1 cellular context compared by ENCODE assay signal in genomic region chr1:98688110-98688739, GRCh38.
A peak's percentile ranks its signal among the peaks of the same experiment; 100 is the strongest.
TF ChIP-seq lines count a peak whose summit lies in the region.

No MANE protein-coding gene starts in this region.

TF ChIP-seq in GM12878, 131 proteins besides CTCF, POLR2A, EP300 and RAD21 (continued from another document):
- TF ChIP-seq DPF2 (IDR thresholded peaks at IDR 0.05) = peak; percentile 63; the same call in 1 of the 2 replicates
- TF ChIP-seq SPI1 (IDR thresholded peaks at IDR 0.05; ENCODE audit: borderline replicate concordance, insufficient read depth, low read depth, low read length) = peak; percentile 87
- TF ChIP-seq IKZF2 (IDR thresholded peaks at IDR 0.05) = peak; percentile 53 to 68; a peak in 3 of 4 replicates
- no peak for TF ChIP-seq RCOR1 (conservative IDR thresholded peaks at IDR 0.05; ENCODE audit: low read depth, low read length)
- TF ChIP-seq BMI1 (IDR thresholded peaks at IDR 0.05; ENCODE audit: borderline replicate concordance) = peak; percentile 71
- peak; percentile 69 for TF ChIP-seq ATF7 (IDR thresholded peaks at IDR 0.05; ENCODE audit: low read depth)
- peak; percentile 63 for TF ChIP-seq IKZF1 (conservative IDR thresholded peaks at IDR 0.05)
- peak; percentile 99 for TF ChIP-seq RELB (IDR thresholded peaks at IDR 0.05; ENCODE audit: low read depth)
- no peak for TF ChIP-seq SMARCA5 (IDR thresholded peaks at IDR 0.05)
- no peak for TF ChIP-seq MYB (IDR thresholded peaks at IDR 0.05; ENCODE audit: borderline replicate concordance, low read depth, low read length)
- TF ChIP-seq MEF2B (IDR thresholded peaks at IDR 0.05; ENCODE audit: partially characterized antibody, poor library complexity, severe bottlenecking) = peak; percentile 82
- peak; percentile 87 for TF ChIP-seq ZNF24 (IDR thresholded peaks at IDR 0.05)
- TF ChIP-seq, protein P1, sequence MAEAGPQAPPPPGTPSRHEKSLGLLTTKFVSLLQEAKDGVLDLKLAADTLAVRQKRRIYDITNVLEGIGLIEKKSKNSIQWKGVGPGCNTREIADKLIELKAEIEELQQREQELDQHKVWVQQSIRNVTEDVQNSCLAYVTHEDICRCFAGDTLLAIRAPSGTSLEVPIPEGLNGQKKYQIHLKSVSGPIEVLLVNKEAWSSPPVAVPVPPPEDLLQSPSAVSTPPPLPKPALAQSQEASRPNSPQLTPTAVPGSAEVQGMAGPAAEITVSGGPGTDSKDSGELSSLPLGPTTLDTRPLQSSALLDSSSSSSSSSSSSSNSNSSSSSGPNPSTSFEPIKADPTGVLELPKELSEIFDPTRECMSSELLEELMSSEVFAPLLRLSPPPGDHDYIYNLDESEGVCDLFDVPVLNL (IDR thresholded peaks at IDR 0.05; ENCODE audit: low read depth, low read length) = no peak
- no peak for TF ChIP-seq CBX5 (IDR thresholded peaks at IDR 0.05; ENCODE audit: low read depth)
- TF ChIP-seq, protein P2, sequence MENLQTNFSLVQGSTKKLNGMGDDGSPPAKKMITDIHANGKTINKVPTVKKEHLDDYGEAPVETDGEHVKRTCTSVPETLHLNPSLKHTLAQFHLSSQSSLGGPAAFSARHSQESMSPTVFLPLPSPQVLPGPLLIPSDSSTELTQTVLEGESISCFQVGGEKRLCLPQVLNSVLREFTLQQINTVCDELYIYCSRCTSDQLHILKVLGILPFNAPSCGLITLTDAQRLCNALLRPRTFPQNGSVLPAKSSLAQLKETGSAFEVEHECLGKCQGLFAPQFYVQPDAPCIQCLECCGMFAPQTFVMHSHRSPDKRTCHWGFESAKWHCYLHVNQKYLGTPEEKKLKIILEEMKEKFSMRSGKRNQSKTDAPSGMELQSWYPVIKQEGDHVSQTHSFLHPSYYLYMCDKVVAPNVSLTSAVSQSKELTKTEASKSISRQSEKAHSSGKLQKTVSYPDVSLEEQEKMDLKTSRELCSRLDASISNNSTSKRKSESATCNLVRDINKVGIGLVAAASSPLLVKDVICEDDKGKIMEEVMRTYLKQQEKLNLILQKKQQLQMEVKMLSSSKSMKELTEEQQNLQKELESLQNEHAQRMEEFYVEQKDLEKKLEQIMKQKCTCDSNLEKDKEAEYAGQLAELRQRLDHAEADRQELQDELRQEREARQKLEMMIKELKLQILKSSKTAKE (IDR thresholded peaks at IDR 0.05; ENCODE audit: low read depth, poor library complexity, severe bottlenecking) = no peak
- no peak for TF ChIP-seq CEBPB (IDR thresholded peaks at IDR 0.05; ENCODE audit: borderline replicate concordance in 1 of 2, low read depth in 2 of 2, low read length in 2 of 2)
- no peak for TF ChIP-seq WRNIP1 (IDR thresholded peaks at IDR 0.05; ENCODE audit: borderline replicate concordance, low read depth, low read length)
- TF ChIP-seq, protein P3, sequence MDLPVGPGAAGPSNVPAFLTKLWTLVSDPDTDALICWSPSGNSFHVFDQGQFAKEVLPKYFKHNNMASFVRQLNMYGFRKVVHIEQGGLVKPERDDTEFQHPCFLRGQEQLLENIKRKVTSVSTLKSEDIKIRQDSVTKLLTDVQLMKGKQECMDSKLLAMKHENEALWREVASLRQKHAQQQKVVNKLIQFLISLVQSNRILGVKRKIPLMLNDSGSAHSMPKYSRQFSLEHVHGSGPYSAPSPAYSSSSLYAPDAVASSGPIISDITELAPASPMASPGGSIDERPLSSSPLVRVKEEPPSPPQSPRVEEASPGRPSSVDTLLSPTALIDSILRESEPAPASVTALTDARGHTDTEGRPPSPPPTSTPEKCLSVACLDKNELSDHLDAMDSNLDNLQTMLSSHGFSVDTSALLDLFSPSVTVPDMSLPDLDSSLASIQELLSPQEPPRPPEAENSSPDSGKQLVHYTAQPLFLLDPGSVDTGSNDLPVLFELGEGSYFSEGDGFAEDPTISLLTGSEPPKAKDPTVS (IDR thresholded peaks at IDR 0.05; ENCODE audit: low read depth, low read length) = no peak
- 0 out of 2 replicates have a peak, but pooled peaks have one; percentile 17 for TF ChIP-seq NBN (IDR thresholded peaks at IDR 0.05)
- peak; percentile 20; the same call in 1 of the 2 replicates for TF ChIP-seq ZNF217 (IDR thresholded peaks at IDR 0.05)
- no peak for TF ChIP-seq SMC3 (IDR thresholded peaks at IDR 0.05; ENCODE audit: borderline replicate concordance, low read length)
- peak; percentile 99 for TF ChIP-seq MTA2 (IDR thresholded peaks at IDR 0.05; ENCODE audit: low read depth)
- peak; percentile 64 for TF ChIP-seq BCL11A (IDR thresholded peaks at IDR 0.05; ENCODE audit: low read depth, low read length)
